ENCODE assay signal across 8 cellular contexts in genomic region chr16:86509759-86510464, GRCh38. TPM values are rescaled to one million over a fixed set of nuclear protein-coding genes. Genes with fewer than 3 reads are reported as not detected.
A peak's percentile ranks its signal among the peaks of the same experiment; 100 is the strongest.
DNase-seq lines count a peak whose midpoint lies in the region; TF ChIP-seq lines count a peak whose summit lies in the region.

No MANE protein-coding gene starts in this region.

- no peaks in the 10 kb centered on the region for H3K9me3 ChIP-seq in tibial nerve

- peaks cover 8% of the 10 kb centered on the region for H3K36me3 Mint-ChIP-seq in activated naive CD4-positive, alpha-beta T cell treated with anti-CD3 and anti-CD28 coated beads, Interleukin-2, amount 10 ng/mL, durations not matched to agents 7 days and 5 days

- peaks cover 0 to 72% (median 29%) of the 10 kb centered on the region in 4 donors for H3K4me1 ChIP-seq in tibial nerve

- H3K27ac ChIP-seq in tibial nerve = peak overlapping the region in 2 of 4 donors; percentile 63 to 75

- peaks cover 98% of the 10 kb centered on the region for H3K27me3 Mint-ChIP-seq in activated naive CD4-positive, alpha-beta T cell treated with anti-CD3 and anti-CD28 coated beads, Interleukin-2, amount 10 ng/mL, durations not matched to agents 7 days and 5 days

- DNase-seq in activated naive CD4-positive, alpha-beta T cell treated with anti-CD3 and anti-CD28 coated beads, Interleukin-2, amount 10 ng/mL, durations not matched to agents 7 days and 5 days = no peak
- no peak for DNase-seq in activated naive CD4-positive, alpha-beta T cell treated with Interleukin-2 at 50 U/mL for 16 hours
- DNase-seq in astrocyte of the hippocampus (ENCODE audit: low read depth, low spot score) = peak; percentile 77
- DNase-seq in kidney epithelial cell (ENCODE audit: low read depth) = no peak
- no peak for DNase-seq in tibial nerve (ENCODE audit: low spot score in 2 of 2)
- DNase-seq in pons (ENCODE audit: low spot score) = no peak
- DNase-seq in NCI-H187 treated with DMSO at 0.1 percent for 48 hours (lab: John Stamatoyannopoulos, UW) = no peak
- no peak for DNase-seq in activated effector memory CD4-positive, alpha-beta T cell treated with Interleukin-2 at 50 U/mL for 16 hours

- WGBS in tibial nerve, 2 donors = 0 to 1% methylated on average over 35 to 53 of the region's 84 CpGs

- peaks cover 88% of the 10 kb centered on the region for H3K27me3 ChIP-seq in kidney epithelial cell (ENCODE audit: control insufficient read depth, insufficient read depth, low read length)
- H3K27me3 ChIP-seq in tibial nerve = peaks cover 10 to 97% of the 10 kb centered on the region in 2 donors

- no peaks in the 10 kb centered on the region for H3K9me3 Mint-ChIP-seq in activated naive CD4-positive, alpha-beta T cell treated with anti-CD3 and anti-CD28 coated beads, Interleukin-2, amount 10 ng/mL, durations not matched to agents 7 days and 5 days

- H3K27ac Mint-ChIP-seq in activated naive CD4-positive, alpha-beta T cell treated with anti-CD3 and anti-CD28 coated beads, Interleukin-2, amount 10 ng/mL, durations not matched to agents 7 days and 5 days = no peak overlapping the region

- no peak for TF ChIP-seq CTCF in kidney epithelial cell (IDR thresholded peaks at IDR 0.05; ENCODE audit: insufficient read depth, low read length, poor library complexity, severe bottlenecking)
- no peak for TF ChIP-seq CTCF in tibial nerve (IDR thresholded peaks at IDR 0.05)

- peaks cover 21% of the 10 kb centered on the region for H3K4me1 Mint-ChIP-seq in activated naive CD4-positive, alpha-beta T cell treated with anti-CD3 and anti-CD28 coated beads, Interleukin-2, amount 10 ng/mL, durations not matched to agents 7 days and 5 days

- H3K4me3 Mint-ChIP-seq in activated naive CD4-positive, alpha-beta T cell treated with anti-CD3 and anti-CD28 coated beads, Interleukin-2, amount 10 ng/mL, durations not matched to agents 7 days and 5 days = peak overlapping the region; percentile 55

- no peak for TF ChIP-seq EP300 in tibial nerve (IDR thresholded peaks at IDR 0.05)

- CTCF ChIA-PET in activated naive CD4-positive, alpha-beta T cell treated with anti-CD3 and anti-CD28 coated beads, Interleukin-2, amount 10 ng/mL, durations not matched to agents 7 days and 5 days (lab: Charles Lee) = no interaction called here

- no peaks in the 10 kb centered on the region for H3K36me3 ChIP-seq in kidney epithelial cell (ENCODE audit: control insufficient read depth, insufficient read depth, low read length)
- H3K36me3 ChIP-seq in tibial nerve = no peaks in the 10 kb centered on the region

- TF ChIP-seq POLR2A in tibial nerve (IDR thresholded peaks at IDR 0.05) = no peak

- H3K4me3 ChIP-seq in kidney epithelial cell (ENCODE audit: low read depth, low read length) (peak overlapping the region; percentile 15), tibial nerve (peak overlapping the region; percentile 30 to 70 (median 60))

RNA-seq across cellular contexts. Expression of gene FOXF1, which starts 0.4 kb away (rescaled TPM):
- total RNA-seq in kidney epithelial cell (under 0.01 TPM in 1 of 2 replicates, not detected in the other), tibial nerve (under 1 TPM in 1 of 4 donors, not detected in 3; 0.21 TPM)

RNA-seq across cellular contexts. Expression of gene MTHFSD, which starts 45.1 kb away (rescaled TPM):
- total RNA-seq in kidney epithelial cell = 17.4 and 26.1 TPM in 2 replicates
- total RNA-seq in tibial nerve = 10 to 100 TPM; 22.7 to 40.8 (median 25.4) TPM

RNA-seq across cellular contexts. Expression of gene FOXC2, which starts 56.7 kb away (rescaled TPM):
- total RNA-seq in kidney epithelial cell = 12.1 and 12.2 TPM in 2 replicates
- 10 to 100 TPM in 3 of 4 donors, 1 to 10 TPM in 1; 9.3 to 18.2 (median 14.1) TPM for total RNA-seq in tibial nerve
